In the genomic region with DNA sequence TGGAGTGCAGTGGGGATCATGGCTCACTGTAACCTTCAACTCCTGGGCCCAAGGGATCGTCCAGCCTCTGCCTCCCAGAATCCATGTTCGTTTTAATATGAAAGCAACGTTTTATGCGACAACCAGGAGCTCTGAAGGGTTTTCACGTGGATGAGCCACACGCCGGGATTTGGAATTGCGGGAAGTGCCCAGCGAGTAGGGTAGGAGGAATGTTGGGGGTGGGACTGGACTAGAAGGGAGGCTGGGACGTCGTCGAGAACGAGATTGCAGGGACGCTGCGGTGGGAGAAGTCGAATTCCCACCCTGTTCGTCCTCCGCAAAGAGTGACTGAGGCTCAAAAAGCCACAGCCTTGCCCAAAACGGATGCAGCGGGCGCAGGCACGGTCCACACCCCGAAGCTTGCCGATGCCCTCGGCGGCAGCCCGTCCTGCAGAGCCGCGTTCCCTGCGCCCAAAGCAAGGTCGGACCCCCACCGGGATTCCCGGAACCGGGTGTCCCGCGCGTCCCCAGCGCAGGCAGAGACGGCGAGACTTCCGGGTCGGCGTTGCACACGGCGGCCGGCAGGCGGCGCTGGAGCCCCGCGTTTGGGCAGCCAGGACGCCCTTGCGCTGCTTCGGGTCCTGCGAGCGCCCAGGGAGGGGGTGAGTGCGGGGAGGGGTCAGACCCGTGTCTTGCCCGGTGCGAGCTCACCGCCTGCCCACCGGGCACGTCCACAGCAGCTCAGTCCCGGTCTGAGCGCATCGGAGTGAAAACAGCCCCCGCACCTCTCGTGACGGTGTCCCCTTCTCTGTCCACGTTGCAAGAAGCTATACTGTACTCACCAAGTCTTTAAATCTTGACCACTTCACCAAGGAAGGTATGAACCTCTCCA, we compare ENCODE assay signal across 1 cellular context.
A peak's percentile ranks its signal among the peaks of the same experiment; 100 is the strongest.
TF ChIP-seq lines count a peak whose summit lies in the region.

No MANE protein-coding gene starts in this region.

TF ChIP-seq in HepG2, 621 proteins besides CTCF, POLR2A, EP300 and RAD21 (continued from another document and continues in another):
- TF ChIP-seq, protein P1, sequence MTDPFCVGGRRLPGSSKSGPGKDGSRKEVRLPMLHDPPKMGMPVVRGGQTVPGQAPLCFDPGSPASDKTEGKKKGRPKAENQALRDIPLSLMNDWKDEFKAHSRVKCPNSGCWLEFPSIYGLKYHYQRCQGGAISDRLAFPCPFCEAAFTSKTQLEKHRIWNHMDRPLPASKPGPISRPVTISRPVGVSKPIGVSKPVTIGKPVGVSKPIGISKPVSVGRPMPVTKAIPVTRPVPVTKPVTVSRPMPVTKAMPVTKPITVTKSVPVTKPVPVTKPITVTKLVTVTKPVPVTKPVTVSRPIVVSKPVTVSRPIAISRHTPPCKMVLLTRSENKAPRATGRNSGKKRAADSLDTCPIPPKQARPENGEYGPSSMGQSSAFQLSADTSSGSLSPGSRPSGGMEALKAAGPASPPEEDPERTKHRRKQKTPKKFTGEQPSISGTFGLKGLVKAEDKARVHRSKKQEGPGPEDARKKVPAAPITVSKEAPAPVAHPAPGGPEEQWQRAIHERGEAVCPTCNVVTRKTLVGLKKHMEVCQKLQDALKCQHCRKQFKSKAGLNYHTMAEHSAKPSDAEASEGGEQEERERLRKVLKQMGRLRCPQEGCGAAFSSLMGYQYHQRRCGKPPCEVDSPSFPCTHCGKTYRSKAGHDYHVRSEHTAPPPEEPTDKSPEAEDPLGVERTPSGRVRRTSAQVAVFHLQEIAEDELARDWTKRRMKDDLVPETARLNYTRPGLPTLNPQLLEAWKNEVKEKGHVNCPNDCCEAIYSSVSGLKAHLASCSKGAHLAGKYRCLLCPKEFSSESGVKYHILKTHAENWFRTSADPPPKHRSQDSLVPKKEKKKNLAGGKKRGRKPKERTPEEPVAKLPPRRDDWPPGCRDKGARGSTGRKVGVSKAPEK (CRISPR knock-in tag; IDR thresholded peaks at IDR 0.05; ENCODE audit: borderline replicate concordance) = peak; percentile 96
- TF ChIP-seq ZNF720 (CRISPR knock-in tag; IDR thresholded peaks at IDR 0.05) = no peak
- TF ChIP-seq FIP1L1 (IDR thresholded peaks at IDR 0.05; ENCODE audit: borderline replicate concordance, insufficient read depth, low read depth, low read length) = no peak
- TF ChIP-seq HOXA3 (CRISPR knock-in tag; IDR thresholded peaks at IDR 0.05) = peak; percentile 92
- no peak for TF ChIP-seq NFRKB (IDR thresholded peaks at IDR 0.05)
- peak; percentile 95 for TF ChIP-seq JARID2 (CRISPR knock-in tag; IDR thresholded peaks at IDR 0.05; ENCODE audit: insufficient replicate concordance)
- peak; percentile 80; the same call in 1 of the 2 replicates for TF ChIP-seq ZNF335 (CRISPR knock-in tag; IDR thresholded peaks at IDR 0.05)
- TF ChIP-seq, protein P2, sequence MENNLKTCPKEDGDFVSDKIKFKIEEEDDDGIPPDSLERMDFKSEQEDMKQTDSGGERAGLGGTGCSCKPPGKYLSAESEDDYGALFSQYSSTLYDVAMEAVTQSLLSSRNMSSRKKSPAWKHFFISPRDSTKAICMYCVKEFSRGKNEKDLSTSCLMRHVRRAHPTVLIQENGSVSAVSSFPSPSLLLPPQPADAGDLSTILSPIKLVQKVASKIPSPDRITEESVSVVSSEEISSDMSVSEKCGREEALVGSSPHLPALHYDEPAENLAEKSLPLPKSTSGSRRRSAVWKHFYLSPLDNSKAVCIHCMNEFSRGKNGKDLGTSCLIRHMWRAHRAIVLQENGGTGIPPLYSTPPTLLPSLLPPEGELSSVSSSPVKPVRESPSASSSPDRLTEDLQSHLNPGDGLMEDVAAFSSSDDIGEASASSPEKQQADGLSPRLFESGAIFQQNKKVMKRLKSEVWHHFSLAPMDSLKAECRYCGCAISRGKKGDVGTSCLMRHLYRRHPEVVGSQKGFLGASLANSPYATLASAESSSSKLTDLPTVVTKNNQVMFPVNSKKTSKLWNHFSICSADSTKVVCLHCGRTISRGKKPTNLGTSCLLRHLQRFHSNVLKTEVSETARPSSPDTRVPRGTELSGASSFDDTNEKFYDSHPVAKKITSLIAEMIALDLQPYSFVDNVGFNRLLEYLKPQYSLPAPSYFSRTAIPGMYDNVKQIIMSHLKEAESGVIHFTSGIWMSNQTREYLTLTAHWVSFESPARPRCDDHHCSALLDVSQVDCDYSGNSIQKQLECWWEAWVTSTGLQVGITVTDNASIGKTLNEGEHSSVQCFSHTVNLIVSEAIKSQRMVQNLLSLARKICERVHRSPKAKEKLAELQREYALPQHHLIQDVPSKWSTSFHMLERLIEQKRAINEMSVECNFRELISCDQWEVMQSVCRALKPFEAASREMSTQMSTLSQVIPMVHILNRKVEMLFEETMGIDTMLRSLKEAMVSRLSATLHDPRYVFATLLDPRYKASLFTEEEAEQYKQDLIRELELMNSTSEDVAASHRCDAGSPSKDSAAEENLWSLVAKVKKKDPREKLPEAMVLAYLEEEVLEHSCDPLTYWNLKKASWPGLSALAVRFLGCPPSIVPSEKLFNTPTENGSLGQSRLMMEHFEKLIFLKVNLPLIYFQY (CRISPR knock-in tag; IDR thresholded peaks at IDR 0.05; ENCODE audit: borderline replicate concordance) = peak; percentile 99
- TF ChIP-seq, protein P3, sequence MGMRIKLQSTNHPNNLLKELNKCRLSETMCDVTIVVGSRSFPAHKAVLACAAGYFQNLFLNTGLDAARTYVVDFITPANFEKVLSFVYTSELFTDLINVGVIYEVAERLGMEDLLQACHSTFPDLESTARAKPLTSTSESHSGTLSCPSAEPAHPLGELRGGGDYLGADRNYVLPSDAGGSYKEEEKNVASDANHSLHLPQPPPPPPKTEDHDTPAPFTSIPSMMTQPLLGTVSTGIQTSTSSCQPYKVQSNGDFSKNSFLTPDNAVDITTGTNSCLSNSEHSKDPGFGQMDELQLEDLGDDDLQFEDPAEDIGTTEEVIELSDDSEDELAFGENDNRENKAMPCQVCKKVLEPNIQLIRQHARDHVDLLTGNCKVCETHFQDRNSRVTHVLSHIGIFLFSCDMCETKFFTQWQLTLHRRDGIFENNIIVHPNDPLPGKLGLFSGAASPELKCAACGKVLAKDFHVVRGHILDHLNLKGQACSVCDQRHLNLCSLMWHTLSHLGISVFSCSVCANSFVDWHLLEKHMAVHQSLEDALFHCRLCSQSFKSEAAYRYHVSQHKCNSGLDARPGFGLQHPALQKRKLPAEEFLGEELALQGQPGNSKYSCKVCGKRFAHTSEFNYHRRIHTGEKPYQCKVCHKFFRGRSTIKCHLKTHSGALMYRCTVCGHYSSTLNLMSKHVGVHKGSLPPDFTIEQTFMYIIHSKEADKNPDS (CRISPR knock-in tag; IDR thresholded peaks at IDR 0.05) = peak; percentile 78; the same call in 1 of the 2 replicates
- TF ChIP-seq ELF1 (CRISPR knock-in tag; IDR thresholded peaks at IDR 0.05) = peak; percentile 99
- no peak; the same call in 1 of the 2 replicates for TF ChIP-seq TCF7 (IDR thresholded peaks at IDR 0.05; ENCODE audit: low read depth)
- peak; percentile 24; the same call in 1 of the 2 replicates for TF ChIP-seq NR2F2 (IDR thresholded peaks at IDR 0.05; ENCODE audit: borderline replicate concordance, low read depth)
- TF ChIP-seq KDM4B (CRISPR knock-in tag; IDR thresholded peaks at IDR 0.05) = no peak; the same call in 1 of the 2 replicates
- TF ChIP-seq, protein P4, sequence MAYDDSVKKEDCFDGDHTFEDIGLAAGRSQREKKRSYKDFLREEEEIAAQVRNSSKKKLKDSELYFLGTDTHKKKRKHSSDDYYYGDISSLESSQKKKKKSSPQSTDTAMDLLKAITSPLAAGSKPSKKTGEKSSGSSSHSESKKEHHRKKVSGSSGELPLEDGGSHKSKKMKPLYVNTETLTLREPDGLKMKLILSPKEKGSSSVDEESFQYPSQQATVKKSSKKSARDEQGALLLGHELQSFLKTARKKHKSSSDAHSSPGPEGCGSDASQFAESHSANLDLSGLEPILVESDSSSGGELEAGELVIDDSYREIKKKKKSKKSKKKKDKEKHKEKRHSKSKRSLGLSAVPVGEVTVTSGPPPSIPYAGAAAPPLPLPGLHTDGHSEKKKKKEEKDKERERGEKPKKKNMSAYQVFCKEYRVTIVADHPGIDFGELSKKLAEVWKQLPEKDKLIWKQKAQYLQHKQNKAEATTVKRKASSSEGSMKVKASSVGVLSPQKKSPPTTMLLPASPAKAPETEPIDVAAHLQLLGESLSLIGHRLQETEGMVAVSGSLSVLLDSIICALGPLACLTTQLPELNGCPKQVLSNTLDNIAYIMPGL (CRISPR knock-in tag; IDR thresholded peaks at IDR 0.05; ENCODE audit: borderline replicate concordance in 1 of 2, low read depth in 1 of 2) = peak; percentile 100
- peak; percentile 92 for TF ChIP-seq IKZF4 (CRISPR knock-in tag; IDR thresholded peaks at IDR 0.05; ENCODE audit: borderline replicate concordance, low read depth, not compliant biosample characterization)
- TF ChIP-seq ZNF550 (CRISPR knock-in tag; IDR thresholded peaks at IDR 0.05; ENCODE audit: borderline replicate concordance) = peak; percentile 66
- TF ChIP-seq, protein P5, sequence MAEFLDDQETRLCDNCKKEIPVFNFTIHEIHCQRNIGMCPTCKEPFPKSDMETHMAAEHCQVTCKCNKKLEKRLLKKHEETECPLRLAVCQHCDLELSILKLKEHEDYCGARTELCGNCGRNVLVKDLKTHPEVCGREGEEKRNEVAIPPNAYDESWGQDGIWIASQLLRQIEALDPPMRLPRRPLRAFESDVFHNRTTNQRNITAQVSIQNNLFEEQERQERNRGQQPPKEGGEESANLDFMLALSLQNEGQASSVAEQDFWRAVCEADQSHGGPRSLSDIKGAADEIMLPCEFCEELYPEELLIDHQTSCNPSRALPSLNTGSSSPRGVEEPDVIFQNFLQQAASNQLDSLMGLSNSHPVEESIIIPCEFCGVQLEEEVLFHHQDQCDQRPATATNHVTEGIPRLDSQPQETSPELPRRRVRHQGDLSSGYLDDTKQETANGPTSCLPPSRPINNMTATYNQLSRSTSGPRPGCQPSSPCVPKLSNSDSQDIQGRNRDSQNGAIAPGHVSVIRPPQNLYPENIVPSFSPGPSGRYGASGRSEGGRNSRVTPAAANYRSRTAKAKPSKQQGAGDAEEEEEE (CRISPR knock-in tag; IDR thresholded peaks at IDR 0.05; ENCODE audit: borderline replicate concordance) = 0 out of 2 replicates have a peak, but pooled peaks have one; percentile 11
- TF ChIP-seq, protein P6, sequence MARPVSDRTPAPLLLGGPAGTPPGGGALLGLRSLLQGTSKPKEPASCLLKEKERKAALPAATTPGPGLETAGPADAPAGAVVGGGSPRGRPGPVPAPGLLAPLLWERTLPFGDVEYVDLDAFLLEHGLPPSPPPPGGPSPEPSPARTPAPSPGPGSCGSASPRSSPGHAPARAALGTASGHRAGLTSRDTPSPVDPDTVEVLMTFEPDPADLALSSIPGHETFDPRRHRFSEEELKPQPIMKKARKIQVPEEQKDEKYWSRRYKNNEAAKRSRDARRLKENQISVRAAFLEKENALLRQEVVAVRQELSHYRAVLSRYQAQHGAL (CRISPR knock-in tag; IDR thresholded peaks at IDR 0.05; ENCODE audit: not compliant biosample characterization) = peak; percentile 98
- no peak for TF ChIP-seq ZNF644 (CRISPR knock-in tag; IDR thresholded peaks at IDR 0.05; ENCODE audit: low read depth)
- TF ChIP-seq, protein P7, sequence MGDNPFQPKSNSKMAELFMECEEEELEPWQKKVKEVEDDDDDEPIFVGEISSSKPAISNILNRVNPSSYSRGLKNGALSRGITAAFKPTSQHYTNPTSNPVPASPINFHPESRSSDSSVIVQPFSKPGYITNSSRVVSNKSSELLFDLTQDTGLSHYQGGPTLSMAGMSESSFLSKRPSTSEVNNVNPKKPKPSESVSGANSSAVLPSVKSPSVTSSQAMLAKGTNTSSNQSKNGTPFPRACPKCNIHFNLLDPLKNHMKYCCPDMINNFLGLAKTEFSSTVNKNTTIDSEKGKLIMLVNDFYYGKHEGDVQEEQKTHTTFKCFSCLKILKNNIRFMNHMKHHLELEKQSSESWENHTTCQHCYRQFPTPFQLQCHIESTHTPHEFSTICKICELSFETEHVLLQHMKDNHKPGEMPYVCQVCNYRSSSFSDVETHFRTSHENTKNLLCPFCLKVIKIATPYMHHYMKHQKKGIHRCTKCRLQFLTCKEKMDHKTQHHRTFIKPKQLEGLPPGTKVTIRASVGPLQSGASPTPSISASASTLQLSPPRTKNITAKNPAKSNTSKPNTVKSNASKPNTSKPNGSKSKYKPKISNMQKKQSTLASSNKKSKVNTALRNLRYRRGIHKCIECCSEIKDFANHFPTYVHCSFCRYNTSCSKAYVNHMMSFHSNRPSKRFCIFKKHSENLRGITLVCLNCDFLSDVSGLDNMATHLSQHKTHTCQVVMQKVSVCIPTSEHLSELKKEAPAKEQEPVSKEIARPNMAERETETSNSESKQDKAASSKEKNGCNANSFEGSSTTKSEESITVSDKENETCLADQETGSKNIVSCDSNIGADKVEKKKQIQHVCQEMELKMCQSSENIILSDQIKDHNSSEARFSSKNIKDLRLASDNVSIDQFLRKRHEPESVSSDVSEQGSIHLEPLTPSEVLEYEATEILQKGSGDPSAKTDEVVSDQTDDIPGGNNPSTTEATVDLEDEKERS (CRISPR knock-in tag; IDR thresholded peaks at IDR 0.05) = 0 out of 2 replicates have a peak, but pooled peaks have one; percentile 58
- TF ChIP-seq POLR2AphosphoS2 (IDR thresholded peaks at IDR 0.05; ENCODE audit: low read depth, low read length) = no peak
- TF ChIP-seq MAF1 (CRISPR knock-in tag; IDR thresholded peaks at IDR 0.05; ENCODE audit: borderline replicate concordance) = peak; percentile 88; the same call in 1 of the 2 replicates
- TF ChIP-seq FOXA3 (CRISPR knock-in tag; IDR thresholded peaks at IDR 0.05) = peak; percentile 61
- TF ChIP-seq ZSCAN25 (CRISPR knock-in tag; IDR thresholded peaks at IDR 0.05) = peak; percentile 96
- peak; percentile 100 for TF ChIP-seq ZNF619 (CRISPR knock-in tag; IDR thresholded peaks at IDR 0.05)
- TF ChIP-seq, protein P8, sequence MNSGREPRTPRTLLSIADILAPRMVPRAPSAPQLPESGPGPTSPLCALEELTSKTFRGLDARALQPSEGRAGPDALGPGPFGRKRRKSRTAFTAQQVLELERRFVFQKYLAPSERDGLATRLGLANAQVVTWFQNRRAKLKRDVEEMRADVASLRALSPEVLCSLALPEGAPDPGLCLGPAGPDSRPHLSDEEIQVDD (CRISPR knock-in tag; IDR thresholded peaks at IDR 0.05; ENCODE audit: borderline replicate concordance) = no peak
- TF ChIP-seq SETDB1 (CRISPR knock-in tag; IDR thresholded peaks at IDR 0.05; ENCODE audit: borderline replicate concordance) = no peak
